Comparison of ENCODE assay signal across 21 cellular contexts in the genomic region with DNA sequence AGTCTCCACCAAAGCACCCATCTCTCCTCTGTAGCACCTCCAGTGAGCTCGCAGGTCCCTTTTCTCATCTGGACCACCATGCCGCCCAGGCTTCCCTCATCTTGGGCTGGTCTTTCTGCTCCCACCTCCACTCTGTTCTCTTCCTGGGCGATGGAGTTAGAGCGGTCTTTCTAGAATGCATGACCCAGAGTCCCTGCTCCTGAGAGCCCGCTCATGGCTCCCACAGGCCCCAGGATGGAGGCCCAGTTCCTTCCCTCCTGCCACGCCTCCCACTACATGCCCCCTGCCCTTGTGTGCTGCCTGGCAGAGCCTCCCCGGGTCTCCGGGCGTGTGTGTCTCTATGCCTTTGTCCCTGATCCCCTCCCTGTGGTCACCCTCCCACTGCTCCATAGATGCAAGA.
"Had no signal": no experiment of that assay in that cellular context is flagged by ENCODE, and none has a peak within 500 bp of the region (broad histone marks: within the 10 kb centered on the region; RNA-seq: fewer than 3 reads in every experiment).

No MANE protein-coding gene starts in this region.

- DNase-seq: activated CD4-positive, alpha-beta T cell treated with anti-CD3 and anti-CD28 coated beads for 36 hours; activated CD8-positive, alpha-beta T cell treated with anti-CD3 and anti-CD28 coated beads, Interleukin-2, amount 10 ng/mL, durations not matched to agents 7 days and 5 days; activated naive CD4-positive, alpha-beta T cell treated with anti-CD3 and anti-CD28 coated beads, Interleukin-2, amount 10 ng/mL, durations not matched to agents 7 days and 5 days; activated naive CD8-positive, alpha-beta T cell treated with anti-CD3 and anti-CD28 coated beads, Interleukin-2, amount 50 U/mL, for 24 hours; activated T-cell treated with anti-CD3 and anti-CD28 coated beads, Interleukin-2, amount 50 U/mL, for 24 hours; cortex of kidney; effector CD4-positive, alpha-beta T cell; immature natural killer cell; mesendoderm; natural killer cell; occipital lobe; right cardiac atrium; stimulated activated CD4-positive, alpha-beta T cell treated with anti-CD3 and anti-CD28 coated beads, Interleukin-4, amount 100 ng/mL, for 1 hour; stimulated activated naive CD8-positive, alpha-beta T cell treated with anti-CD3 and anti-CD28 coated beads, Interleukin-15, amount 100 ng/mL, for 72 hours; transverse colon had no signal

- H3K4me1 Mint-ChIP-seq: activated CD4-positive, alpha-beta T cell treated with anti-CD3 and anti-CD28 coated beads for 36 hours; immature natural killer cell; natural killer cell; stimulated activated naive CD8-positive, alpha-beta T cell treated with anti-CD3 and anti-CD28 coated beads, Interleukin-15, amount 100 ng/mL, for 72 hours had no signal

- ATAC-seq: activated CD4-positive, alpha-beta T cell treated with anti-CD3 and anti-CD28 coated beads for 36 hours; activated CD8-positive, alpha-beta T cell treated with anti-CD3 and anti-CD28 coated beads, Interleukin-2, amount 10 ng/mL, durations not matched to agents 7 days and 5 days; activated naive CD8-positive, alpha-beta T cell treated with anti-CD3 and anti-CD28 coated beads, Interleukin-2, amount 50 U/mL, for 24 hours; natural killer cell; right cardiac atrium; stimulated activated naive CD8-positive, alpha-beta T cell treated with anti-CD3 and anti-CD28 coated beads, Interleukin-15, amount 100 ng/mL, for 72 hours; WTC11 had no signal

- H3K4me1 ChIP-seq: prostate gland, suprapubic skin, transverse colon had no signal

- FAIRE-seq: frontal cortex had no signal

- H3K36me3 ChIP-seq: prostate gland, suprapubic skin, transverse colon, vagina had no signal

- H3K4me3 Mint-ChIP-seq: activated CD4-positive, alpha-beta T cell treated with anti-CD3 and anti-CD28 coated beads for 36 hours; activated CD8-positive, alpha-beta T cell treated with anti-CD3 and anti-CD28 coated beads, Interleukin-2, amount 10 ng/mL, durations not matched to agents 7 days and 5 days; activated naive CD4-positive, alpha-beta T cell treated with anti-CD3 and anti-CD28 coated beads, Interleukin-2, amount 10 ng/mL, durations not matched to agents 7 days and 5 days; activated naive CD8-positive, alpha-beta T cell treated with anti-CD3 and anti-CD28 coated beads, Interleukin-2, amount 50 U/mL, for 24 hours; activated T-cell treated with anti-CD3 and anti-CD28 coated beads, Interleukin-2, amount 50 U/mL, for 24 hours; immature natural killer cell; natural killer cell; stimulated activated naive CD8-positive, alpha-beta T cell treated with anti-CD3 and anti-CD28 coated beads, Interleukin-15, amount 100 ng/mL, for 72 hours; WTC11 had no signal

- H3K27ac Mint-ChIP-seq: activated CD4-positive, alpha-beta T cell treated with anti-CD3 and anti-CD28 coated beads for 36 hours; activated CD8-positive, alpha-beta T cell treated with anti-CD3 and anti-CD28 coated beads, Interleukin-2, amount 10 ng/mL, durations not matched to agents 7 days and 5 days; activated naive CD4-positive, alpha-beta T cell treated with anti-CD3 and anti-CD28 coated beads, Interleukin-2, amount 10 ng/mL, durations not matched to agents 7 days and 5 days; activated naive CD8-positive, alpha-beta T cell treated with anti-CD3 and anti-CD28 coated beads, Interleukin-2, amount 50 U/mL, for 24 hours; activated T-cell treated with anti-CD3 and anti-CD28 coated beads, Interleukin-2, amount 50 U/mL, for 24 hours; immature natural killer cell; natural killer cell; stimulated activated naive CD8-positive, alpha-beta T cell treated with anti-CD3 and anti-CD28 coated beads, Interleukin-15, amount 100 ng/mL, for 72 hours had no signal

- H3K4me3 ChIP-seq: prostate gland, skin epidermis, suprapubic skin, transverse colon, vagina had no signal

- H3K9me3 ChIP-seq: prostate gland, suprapubic skin, transverse colon, vagina had no signal

- H3K36me3 Mint-ChIP-seq: activated naive CD4-positive, alpha-beta T cell treated with anti-CD3 and anti-CD28 coated beads, Interleukin-2, amount 10 ng/mL, durations not matched to agents 7 days and 5 days; immature natural killer cell; natural killer cell had no signal

- H3K27ac ChIP-seq: prostate gland, suprapubic skin, transverse colon, vagina had no signal

- H3K27me3 ChIP-seq: transverse colon, vagina had no signal

- H3K9me3 Mint-ChIP-seq: activated naive CD4-positive, alpha-beta T cell treated with anti-CD3 and anti-CD28 coated beads, Interleukin-2, amount 10 ng/mL, durations not matched to agents 7 days and 5 days; activated T-cell treated with anti-CD3 and anti-CD28 coated beads, Interleukin-2, amount 50 U/mL, for 24 hours; immature natural killer cell; WTC11 had no signal
